Comparison of ENCODE assay signal across 24 cellular contexts in genomic region chr7:22713463-22713862, GRCh38. TPM values are rescaled to one million over a fixed set of nuclear protein-coding genes. Genes with fewer than 3 reads are reported as not detected.
DNase-seq lines count a peak whose midpoint lies in the region; TF ChIP-seq lines count a peak whose summit lies in the region.
"Had no signal": no experiment of that assay in that cellular context is flagged by ENCODE, and none has a peak within 500 bp of the region (broad histone marks: within the 10 kb centered on the region; RNA-seq: fewer than 3 reads in every experiment).

No MANE protein-coding gene starts in this region.

- H3K4me2 ChIP-seq in KMS-11: peak overlapping the region; percentile 27; the same call in 1 of the 2 replicates
- H3K4me2 ChIP-seq in mesendoderm (ENCODE audit: low read length): no peak overlapping the region
- no peak overlapping the region for H3K4me2 ChIP-seq in H9 (ENCODE audit: insufficient read depth, insufficient read length, low read length)
- H3K4me2 ChIP-seq: BLaER1, GM23338 had no signal

- H2BK120ac ChIP-seq in mesendoderm (ENCODE audit: low read depth, low read length): no peak overlapping the region
- H2BK120ac ChIP-seq in H9 (ENCODE audit: low read depth, low read length, poor library complexity, severe bottlenecking): no peak overlapping the region

- no peaks in the 10 kb centered on the region for H4K20me1 ChIP-seq in KMS-11 (ENCODE audit: insufficient read depth)
- H4K20me1 ChIP-seq in H9 (ENCODE audit: control insufficient read depth, insufficient read depth, insufficient read length): no peaks in the 10 kb centered on the region
- H4K20me1 ChIP-seq: BLaER1 had no signal

- H3T11ph ChIP-seq in H9 (ENCODE audit: low read length): no peak overlapping the region

- no peak overlapping the region for H3K9ac ChIP-seq in KMS-11
- H3K9ac ChIP-seq in mesendoderm (ENCODE audit: low read length): no peak overlapping the region
- H3K9ac ChIP-seq in H9 (ENCODE audit: extremely low read depth, insufficient read length, low read length): no peak overlapping the region
- H3K9ac ChIP-seq: BLaER1 had no signal

- no peak overlapping the region for H3K14ac ChIP-seq in H9 (ENCODE audit: insufficient read depth, low read length)

- H3K23ac ChIP-seq in mesendoderm (ENCODE audit: low read length): no peak overlapping the region
- H3K23ac ChIP-seq in H9 (ENCODE audit: insufficient read length, low read depth, low read length): no peak overlapping the region

- no peaks in the 10 kb centered on the region for H3K27me3 ChIP-seq in KMS-11 (ENCODE audit: insufficient read depth, low read depth)
- H3K27me3 ChIP-seq in mesendoderm (ENCODE audit: insufficient read depth, low read length, poor library complexity): no peaks in the 10 kb centered on the region
- no peaks in the 10 kb centered on the region for H3K27me3 ChIP-seq in H9 (ENCODE audit: insufficient read depth, low read length)
- H3K27me3 ChIP-seq: BLaER1, MG63 had no signal

- H3K23me2 ChIP-seq in H9 (ENCODE audit: insufficient read length, low read depth, low read length, poor library complexity, severe bottlenecking): no peaks in the 10 kb centered on the region

- no peak overlapping the region for H3K4me3 Mint-ChIP-seq in H9
- H3K4me3 Mint-ChIP-seq: CD4-positive, alpha-beta T cell; GM23338 had no signal

- no peaks in the 10 kb centered on the region for H3K79me2 ChIP-seq in KMS-11 (ENCODE audit: insufficient read depth, low read depth)
- H3K79me2 ChIP-seq in mesendoderm (ENCODE audit: control insufficient read depth, insufficient read depth, low read length): no peaks in the 10 kb centered on the region
- H3K79me2 ChIP-seq in H9 (ENCODE audit: insufficient read depth, low read length): no peaks in the 10 kb centered on the region

- H2BK15ac ChIP-seq in mesendoderm (replicated peaks; ENCODE audit: low read depth): peak overlapping the region; percentile 28
- H2BK15ac ChIP-seq in H9 (ENCODE audit: low read depth, low read length): no peak overlapping the region

- H3K4me1 ChIP-seq in KMS-11 (ENCODE audit: low read depth, poor library complexity, severe bottlenecking) (peaks cover 17% of the 10 kb centered on the region), mesendoderm (ENCODE audit: control insufficient read depth, low read depth, low read length) (peaks cover 7% of the 10 kb centered on the region), H9 (ENCODE audit: insufficient read depth, low read length) (peaks cover 2% of the 10 kb centered on the region; the same call in 1 of the 2 replicates)
- H3K4me1 ChIP-seq: BLaER1, SJCRH30 had no signal

- WGBS in mesendoderm (ENCODE audit: extremely low coverage, insufficient coverage, low lambda C conversion rate): no CpG with 5 or more reads among the region's 1 CpG
- WGBS in H9 (ENCODE audit: extremely low coverage, insufficient read length, low lambda C conversion rate): no CpG with 5 or more reads among the region's 1 CpG

- no peak overlapping the region for H2AK5ac ChIP-seq in mesendoderm (ENCODE audit: low read length)
- H2AK5ac ChIP-seq in H9 (ENCODE audit: insufficient read length, low read length): no peak overlapping the region

- H3K9me3 Mint-ChIP-seq in H9: no peaks in the 10 kb centered on the region
- H3K9me3 Mint-ChIP-seq: CD4-positive, alpha-beta T cell; GM23338; IgD-negative memory B cell had no signal

- H3K27ac Mint-ChIP-seq in H9: no peak overlapping the region
- H3K27ac Mint-ChIP-seq: CD4-positive, alpha-beta T cell; GM23338 had no signal

- H4K8ac ChIP-seq in mesendoderm (ENCODE audit: low read depth, low read length) (no peak overlapping the region), H9 (replicated peaks; ENCODE audit: insufficient read length, low read depth, low read length) (no peak overlapping the region)

- H3K27ac ChIP-seq in KMS-11 (no peak overlapping the region), mesendoderm (ENCODE audit: low read depth, low read length) (no peak overlapping the region), H9 (ENCODE audit: insufficient read length, low read depth, low read length) (no peak overlapping the region), caudate nucleus (ENCODE audit: low read depth, low read length) (no peak overlapping the region)
- H3K27ac ChIP-seq: BLaER1, SJCRH30 had no signal

- no peak overlapping the region for H2BK20ac ChIP-seq in H9 (ENCODE audit: low read depth, low read length, poor library complexity, severe bottlenecking)

- no peaks in the 10 kb centered on the region for H3K36me3 ChIP-seq in KMS-11 (ENCODE audit: insufficient read depth)
- H3K36me3 ChIP-seq in mesendoderm (ENCODE audit: control insufficient read depth, insufficient read depth, low read length): no peaks in the 10 kb centered on the region
- H3K36me3 ChIP-seq: BLaER1, MG63, SJCRH30 had no signal

- no peaks in the 10 kb centered on the region for H3K9me3 ChIP-seq in H9 (ENCODE audit: control insufficient read depth, low read depth, low read length)
- H3K9me3 ChIP-seq: BLaER1, MG63, SJCRH30 had no signal

- H3K4me3 ChIP-seq in KMS-11 (IDR thresholded peaks at IDR 0.05; ENCODE audit: insufficient read depth, low read depth, low read length): no peak overlapping the region
- H3K4me3 ChIP-seq in mesendoderm (ENCODE audit: low read length): no peak overlapping the region
- H3K4me3 ChIP-seq: BLaER1, GM12878, GM23338, MG63, SJCRH30 had no signal

- TF ChIP-seq CTCF in KMS-11 (conservative IDR thresholded peaks at IDR 0.05; ENCODE audit: low read depth, low read length) (no peak), H9 (conservative IDR thresholded peaks at IDR 0.05) (no peak)

- no peak overlapping the region for H2BK5ac ChIP-seq in mesendoderm (ENCODE audit: low read length)
- H2BK5ac ChIP-seq in H9 (ENCODE audit: insufficient read length, low read length): no peak overlapping the region

- H3K56ac ChIP-seq in mesendoderm (ENCODE audit: low read length) (no peak overlapping the region), H9 (ENCODE audit: insufficient read length, low read depth, low read length) (no peak overlapping the region)

- H3K4me1 Mint-ChIP-seq in H9: peaks cover 10 to 27% of the 10 kb centered on the region in 2 experiments

- no peak overlapping the region for H2BK12ac ChIP-seq in H9 (ENCODE audit: insufficient read length, low read depth, low read length)

- H3K79me1 ChIP-seq in mesendoderm (ENCODE audit: low read length) (no peaks in the 10 kb centered on the region), H9 (ENCODE audit: insufficient read depth, low read depth, low read length, poor library complexity, severe bottlenecking) (no peaks in the 10 kb centered on the region)

- H3K27me3 Mint-ChIP-seq in H9 (ENCODE audit: low read depth): no peaks in the 10 kb centered on the region
- H3K27me3 Mint-ChIP-seq: CD4-positive, alpha-beta T cell; IgD-negative memory B cell had no signal

- no peak overlapping the region for H4K91ac ChIP-seq in H9 (ENCODE audit: insufficient read length, low read depth, low read length)

- no peak for TF ChIP-seq POLR2A in erythroblast (IDR thresholded peaks at IDR 0.05; ENCODE audit: low read length)

- peaks cover 0 to 1% (median 0%) of the 10 kb centered on the region in 3 experiments; a peak in 1 of 7 replicates for H3K36me3 Mint-ChIP-seq in H9 (ENCODE audit: insufficient read depth in 1 of 3, low read depth in 3 of 3)
- H3K36me3 Mint-ChIP-seq: IgD-negative memory B cell had no signal

- H4K5ac ChIP-seq in mesendoderm (ENCODE audit: low read length): no peak overlapping the region
- H4K5ac ChIP-seq in H9 (ENCODE audit: insufficient read length, low read depth, low read length): no peak overlapping the region

- H3K18ac ChIP-seq in mesendoderm (ENCODE audit: low read length) (no peak overlapping the region), H9 (ENCODE audit: insufficient read length, low read depth, low read length) (no peak overlapping the region)

- H3K4ac ChIP-seq in mesendoderm (ENCODE audit: low read depth, low read length) (no peak overlapping the region), H9 (ENCODE audit: low read depth, low read length) (no peak overlapping the region)

- DNase-seq in COLO668 (lab: John Stamatoyannopoulos, UW; ENCODE audit: unreplicated experiment): peak; percentile 31
- DNase-seq in NCI-H748 (lab: John Stamatoyannopoulos, UW; ENCODE audit: unreplicated experiment): peak; percentile 89
- no peak for DNase-seq in mesendoderm
- DNase-seq in erythroblast (lab: John Stamatoyannopoulos, UW): no peak
- no peak for DNase-seq in H9
- no peak for DNase-seq in caudate nucleus (lab: John Stamatoyannopoulos, UW)
- DNase-seq: CD4-positive, alpha-beta T cell; DND-41; HCEC 1CT; MG63; NCI-H1436; NCI-H2029 treated with DMSO at 0.1 percent for 48 hours; NCI-H2171 treated with DMSO at 0.1 percent for 48 hours; NCI-H774; OCI-M1; SJCRH30; T-helper 1 cell had no signal

- H2AFZ ChIP-seq in KMS-11 (ENCODE audit: low read depth) (no peak overlapping the region), H9 (ENCODE audit: low read length) (no peak overlapping the region)

RNA-seq across cellular contexts. Expression of gene IL6, which starts 13.5 kb away (rescaled TPM):
- polyA plus RNA-seq in mesendoderm (2013, experiment 1 of 2): 4.6 TPM
- polyA plus RNA-seq in mesendoderm (2013, experiment 2 of 2): 4.6 TPM
- 0.44 and 0.85 TPM in 2 replicates for total RNA-seq in H9 (2021)
- total RNA-seq: A673; CD4-positive, alpha-beta T cell; GM12878; GM23338; LHCN-M2; SJCRH30 had no signal
- polyA plus RNA-seq: GM12878 had no signal

Comparison
In these comparisons a context has a peak if more than half of its experiments do, and no peak if none do; other contexts are left out.
1. DNase-seq: peak in COLO668 (single experiment) and NCI-H748 (single experiment); none in mesendoderm (single experiment), erythroblast (0 of 2), H9 (single experiment) and caudate nucleus (0 of 61).